In genomic region chr9:136133959-136134484, GRCh38 we compare ENCODE assay signal across 11 cellular contexts. TPM values are rescaled to one million over a fixed set of nuclear protein-coding genes. Genes with fewer than 3 reads are reported as not detected.
DNase-seq lines count a peak whose midpoint lies in the region; ATAC-seq, FAIRE-seq and TF ChIP-seq lines count a peak whose summit lies in the region.
"Had no signal": no experiment of that assay in that cellular context is flagged by ENCODE, and none has a peak within 500 bp of the region (broad histone marks: within the 10 kb centered on the region; RNA-seq: fewer than 3 reads in every experiment).

No MANE protein-coding gene starts in this region.

- H3K9ac ChIP-seq in IMR-90 (ENCODE audit: low read depth, low read length), result no peak overlapping the region
- no peak overlapping the region for H3K9ac ChIP-seq in endodermal cell (ENCODE audit: extremely low read depth, low read length, poor library complexity, severe bottlenecking)
- H3K9ac ChIP-seq in neural cell (ENCODE audit: low read length), result peak overlapping the region; percentile 57

- no peak for ATAC-seq in IMR-90 (ENCODE audit: low read depth)

- H3K4me1 Mint-ChIP-seq in CD4-positive, alpha-beta memory T cell, result peaks cover 2 to 10% (median 7%) of the 10 kb centered on the region in 4 donors
- H3K4me1 Mint-ChIP-seq in endodermal cell, result peaks cover 8% of the 10 kb centered on the region

- no peak for DNase-seq in CD4-positive, alpha-beta memory T cell
- DNase-seq in IMR-90 (no peak), endodermal cell (no peak), small intestine (no peak), NCI-H2081 (lab: John Stamatoyannopoulos, UW) (no peak), SJCRH30 (no peak), stomach (no peak)
- DNase-seq: mucosa of descending colon; NK-92 treated with Interleukin-12 subunit alpha and Interleukin-12 subunit beta, amount 100 ng/mL, for 24 hours; SIG-M5 had no signal

- H3K56ac ChIP-seq in IMR-90 (ENCODE audit: extremely low read depth, insufficient read depth, low read length), result no peak overlapping the region

- no peaks in the 10 kb centered on the region for H3K79me1 ChIP-seq in IMR-90 (ENCODE audit: low read depth in 1 of 2, low read length in 2 of 2)

- BruUV-seq in IMR-90 (replicated peaks; lab: Mats Ljungman, UMichigan), result no TSS peak

- in situ Hi-C loops in IMR-90 (cut with MboI; ENCODE audit: low sequenced_read_pairs), result no loop called here

- H3K4me2 ChIP-seq in IMR-90 (ENCODE audit: low read depth, low read length) (peak overlapping the region; percentile 61; the same call in 1 of the 2 replicates), neural cell (ENCODE audit: low read length) (no peak overlapping the region)

- no peaks in the 10 kb centered on the region for H3F3A ChIP-seq in neural cell (ENCODE audit: insufficient read depth, low read length, poor library complexity, severe bottlenecking)

- peak overlapping the region in 7 of 8 donors; percentile 35 to 77 (median 47) for H3K4me3 Mint-ChIP-seq in CD4-positive, alpha-beta memory T cell
- H3K4me3 Mint-ChIP-seq in endodermal cell, result peak overlapping the region; percentile 55

- no peaks in the 10 kb centered on the region for H3K36me3 ChIP-seq in CD4-positive, alpha-beta memory T cell (ENCODE audit: insufficient read depth, low read length)
- H3K36me3 ChIP-seq in IMR-90 (ENCODE audit: control insufficient read depth, insufficient read depth, low read length) (no peaks in the 10 kb centered on the region), endodermal cell (ENCODE audit: control insufficient read depth, insufficient read depth, low read length) (no peaks in the 10 kb centered on the region), neural cell (ENCODE audit: insufficient read depth, low read length) (no peaks in the 10 kb centered on the region), small intestine (ENCODE audit: control insufficient read depth in 2 of 2, insufficient read depth in 2 of 2, low read length in 2 of 2) (no peaks in the 10 kb centered on the region), SJCRH30 (no peaks in the 10 kb centered on the region), stomach (no peaks in the 10 kb centered on the region)

- dilution Hi-C loops in IMR-90 (cut with HindIII; ENCODE audit: low sequenced_read_pairs, unreplicated experiment), result no loop called here

- H3K4me1 ChIP-seq in CD4-positive, alpha-beta memory T cell (ENCODE audit: insufficient read depth, low read length), result peaks cover 7% of the 10 kb centered on the region
- H3K4me1 ChIP-seq in IMR-90 (ENCODE audit: control insufficient read depth, insufficient read depth, low read length), result no peaks in the 10 kb centered on the region
- H3K4me1 ChIP-seq in endodermal cell (ENCODE audit: control insufficient read depth, insufficient read depth, low read length), result no peaks in the 10 kb centered on the region
- H3K4me1 ChIP-seq in small intestine (ENCODE audit: control insufficient read depth in 2 of 2, insufficient read depth in 1 of 2, low read depth in 1 of 2, low read length in 1 of 2), result no peaks in the 10 kb centered on the region
- H3K4me1 ChIP-seq in SJCRH30, result peaks cover 41% of the 10 kb centered on the region
- peaks cover 9 to 37% (median 35%) of the 10 kb centered on the region in 4 donors for H3K4me1 ChIP-seq in stomach

- no peak for FAIRE-seq in small intestine (lab: Jason Lieb, UNC)

- intact Hi-C loops in CD4-positive, alpha-beta memory T cell (cut with micrococcal nuclease), result loop anchor here (2.0 kb wide), 1 partner anchor 149 kb away; no protein-coding TSS in a partner anchor
- intact Hi-C loops in IMR-90 (cut with micrococcal nuclease) (loop anchor here (1.0 kb wide), 1 partner anchor 149 kb away; no protein-coding TSS in a partner anchor), stomach (cut with DNase I; ENCODE audit: low total_unique reads) (no loop called here)

- no peaks in the 10 kb centered on the region for H3K9me2 ChIP-seq in neural cell (ENCODE audit: insufficient read depth, low read length)

- H2BK15ac ChIP-seq in IMR-90 (ENCODE audit: low read depth, low read length), result no peak overlapping the region

- CTCF ChIA-PET in CD4-positive, alpha-beta memory T cell (lab: Charles Lee; ENCODE audit: partially characterized antibody), result no interaction called here
- CTCF ChIA-PET in IMR-90 (lab: Yijun Ruan, JAX), result no interaction called here

- no peak overlapping the region for H3K4me3 ChIP-seq in CD4-positive, alpha-beta memory T cell (ENCODE audit: low read length in 2 of 2)
- H3K4me3 ChIP-seq in IMR-90 (ENCODE audit: insufficient read depth, low read depth, low read length) (no peak overlapping the region), endodermal cell (ENCODE audit: low read length) (peak overlapping the region; percentile 77), neural cell (ENCODE audit: low read length) (peak overlapping the region; percentile 67), small intestine (ENCODE audit: low read depth in 1 of 2, low read length in 2 of 2) (no peak overlapping the region), SJCRH30 (no peak overlapping the region), stomach (peak overlapping the region in 1 of 4 donors; percentile 54)
- H3K4me3 ChIP-seq: mucosa of descending colon had no signal

- TF ChIP-seq EP300 in neural cell (conservative IDR thresholded peaks at IDR 0.05; ENCODE audit: poor library complexity, severe bottlenecking) (no peak), stomach (IDR thresholded peaks at IDR 0.05) (no peak)

- no peak overlapping the region for H3K27ac Mint-ChIP-seq in CD4-positive, alpha-beta memory T cell
- no peak overlapping the region for H3K27ac Mint-ChIP-seq in endodermal cell

- no peaks in the 10 kb centered on the region for H3K36me3 Mint-ChIP-seq in CD4-positive, alpha-beta memory T cell
- no peaks in the 10 kb centered on the region for H3K36me3 Mint-ChIP-seq in endodermal cell (ENCODE audit: low read depth)

- no peaks in the 10 kb centered on the region; the same call in 1 of the 2 replicates for H4K20me1 ChIP-seq in IMR-90 (ENCODE audit: insufficient read depth, low read length)
- H4K20me1 ChIP-seq in neural cell (ENCODE audit: insufficient read depth), result no peaks in the 10 kb centered on the region

- no peak for TF ChIP-seq CTCF in IMR-90 (conservative IDR thresholded peaks at IDR 0.05; ENCODE audit: low read depth, low read length)
- no peak for TF ChIP-seq CTCF in endodermal cell (conservative IDR thresholded peaks at IDR 0.05)
- no peak for TF ChIP-seq CTCF in neural cell (IDR thresholded peaks at IDR 0.05; ENCODE audit: poor library complexity, severe bottlenecking)
- no peak for TF ChIP-seq CTCF in stomach (IDR thresholded peaks at IDR 0.05)

- peak overlapping the region; percentile 71 for H2AFZ ChIP-seq in IMR-90 (replicated peaks; ENCODE audit: low read length, poor library complexity)
- H2AFZ ChIP-seq in neural cell (ENCODE audit: low read depth, low read length), result no peak overlapping the region

- whole genome bisulfite sequencing in IMR-90 (ENCODE audit: extremely low coverage in 2 of 2, insufficient read length in 1 of 2), 2 experiments, result 40% methylated on average over 5 of the region's 18 CpGs; no CpG with 5 or more reads in 1 of the 2 experiments
- 50 to 68% methylated on average over 6 to 18 of the region's 18 CpGs for whole genome bisulfite sequencing in endodermal cell (ENCODE audit: insufficient coverage in 1 of 2, insufficient read length in 1 of 2), 2 experiments
- WGBS in small intestine, 3 donors, result 25 to 33% (median 27%) methylated on average over 15 to 18 of the region's 18 CpGs
- WGBS in stomach, 5 donors, result 23 to 35% (median 31%) methylated on average over 15 to 18 of the region's 18 CpGs

- H3K27me3 Mint-ChIP-seq in CD4-positive, alpha-beta memory T cell, result peaks cover 14 to 25% of the 10 kb centered on the region in 2 donors
- peaks cover 19% of the 10 kb centered on the region for H3K27me3 Mint-ChIP-seq in endodermal cell (ENCODE audit: insufficient read depth)

- TF ChIP-seq POLR2A in IMR-90 (IDR thresholded peaks at IDR 0.05; ENCODE audit: low read depth, low read length), result no peak
- TF ChIP-seq POLR2A in stomach (IDR thresholded peaks at IDR 0.05), result no peak

- no peaks in the 10 kb centered on the region for H3K9me1 ChIP-seq in IMR-90 (ENCODE audit: insufficient read depth, low read length)

- H2AK9ac ChIP-seq in IMR-90 (replicated peaks; ENCODE audit: low read depth, low read length, poor library complexity), result no peak overlapping the region

- H3K27me3 ChIP-seq in CD4-positive, alpha-beta memory T cell (ENCODE audit: insufficient read depth, low read length), result peaks cover 4% of the 10 kb centered on the region
- peaks cover 83% of the 10 kb centered on the region for H3K27me3 ChIP-seq in IMR-90 (ENCODE audit: control insufficient read depth, insufficient read depth, low read length)
- H3K27me3 ChIP-seq in endodermal cell (ENCODE audit: control insufficient read depth, insufficient read depth, low read length, poor library complexity, severe bottlenecking), result peaks cover 14% of the 10 kb centered on the region
- peaks cover 19% of the 10 kb centered on the region for H3K27me3 ChIP-seq in neural cell (ENCODE audit: insufficient read depth, low read depth, low read length)
- peaks cover 0 to 18% of the 10 kb centered on the region in 2 donors for H3K27me3 ChIP-seq in small intestine (ENCODE audit: control insufficient read depth in 2 of 2, insufficient read depth in 2 of 2, low read length in 2 of 2)
- peaks cover 27% of the 10 kb centered on the region for H3K27me3 ChIP-seq in SJCRH30
- peaks cover 0 to 94% (median 70%) of the 10 kb centered on the region in 3 donors for H3K27me3 ChIP-seq in stomach

- no peak overlapping the region for H2BK5ac ChIP-seq in IMR-90 (ENCODE audit: low read depth, low read length, poor library complexity, severe bottlenecking)

- no peaks in the 10 kb centered on the region for H3K9me3 ChIP-seq in CD4-positive, alpha-beta memory T cell (ENCODE audit: control insufficient read depth in 1 of 2, low read length in 2 of 2)
- H3K9me3 ChIP-seq in IMR-90 (ENCODE audit: control insufficient read depth, insufficient read depth, low read length) (no peaks in the 10 kb centered on the region), endodermal cell (ENCODE audit: control insufficient read depth, low read length) (no peaks in the 10 kb centered on the region), neural cell (ENCODE audit: low read length) (no peaks in the 10 kb centered on the region), small intestine (ENCODE audit: control insufficient read depth, low read depth) (no peaks in the 10 kb centered on the region), SJCRH30 (replicated peaks) (no peaks in the 10 kb centered on the region), stomach (no peaks in the 10 kb centered on the region)
- H3K9me3 ChIP-seq: mucosa of descending colon had no signal

- POLR2A ChIA-PET in CD4-positive, alpha-beta memory T cell (lab: Charles Lee; ENCODE audit: partially characterized antibody), result no interaction called here
- POLR2A ChIA-PET in IMR-90 (lab: Charles Lee; ENCODE audit: unreplicated experiment), result no interaction called here

- H3K4ac ChIP-seq in IMR-90 (ENCODE audit: low read depth, low read length), result no peak overlapping the region

- no peak overlapping the region for H3K18ac ChIP-seq in IMR-90 (ENCODE audit: low read depth, low read length)

- no peak overlapping the region for H3K27ac ChIP-seq in CD4-positive, alpha-beta memory T cell (ENCODE audit: low read depth, low read length)
- H3K27ac ChIP-seq in IMR-90 (ENCODE audit: insufficient read depth, low read length) (no peak overlapping the region), endodermal cell (ENCODE audit: low read depth, low read length) (no peak overlapping the region), neural cell (ENCODE audit: low read length) (no peak overlapping the region), small intestine (ENCODE audit: low read depth in 1 of 2, low read length in 1 of 2) (no peak overlapping the region), SJCRH30 (no peak overlapping the region), stomach (no peak overlapping the region)

- no peak overlapping the region for H4K8ac ChIP-seq in IMR-90 (ENCODE audit: low read depth in 2 of 2, low read length in 2 of 2)

- no peak overlapping the region for H4K91ac ChIP-seq in IMR-90 (ENCODE audit: insufficient read depth, low read depth, low read length)

- TF ChIP-seq RAD21 in IMR-90 (IDR thresholded peaks at IDR 0.05; ENCODE audit: low read length), result no peak
- no peak for TF ChIP-seq RAD21 in neural cell (conservative IDR thresholded peaks at IDR 0.05)

- H3K79me2 ChIP-seq in neural cell (replicated peaks; ENCODE audit: insufficient read depth, low read length), result no peaks in the 10 kb centered on the region

- H3K23ac ChIP-seq in IMR-90 (ENCODE audit: low read depth, low read length), result no peak overlapping the region

- no peak overlapping the region for H2BK120ac ChIP-seq in IMR-90 (ENCODE audit: low read depth, low read length)

- H2BK20ac ChIP-seq in IMR-90 (ENCODE audit: low read depth, low read length), result no peak overlapping the region

- H3K9me3 Mint-ChIP-seq in CD4-positive, alpha-beta memory T cell, result no peaks in the 10 kb centered on the region
- H3K9me3 Mint-ChIP-seq in endodermal cell, result no peaks in the 10 kb centered on the region

- no peak overlapping the region for H3K14ac ChIP-seq in IMR-90 (replicated peaks; ENCODE audit: low read depth, low read length)

- no peak overlapping the region for H2AK5ac ChIP-seq in IMR-90 (ENCODE audit: low read depth, low read length)

- no peak overlapping the region for H4K5ac ChIP-seq in IMR-90 (ENCODE audit: low read depth, low read length)

RNA-seq across cellular contexts. Expression of gene TMEM250, which starts 15.3 kb away (rescaled TPM):
- total RNA-seq in CD4-positive, alpha-beta memory T cell, result 10 to 100 TPM; 52.1 to 55.8 TPM
- 10 to 100 TPM; 46.7 to 67.3 TPM for polyA plus RNA-seq in CD4-positive, alpha-beta memory T cell
- total RNA-seq in IMR-90 (2012; rRNA removed) (12.5 and 14.0 TPM in 2 replicates), endodermal cell (10 to 100 TPM; 56.4 to 58.4 TPM), stomach (100 to 1,000 TPM in 1 of 5 donors, 10 to 100 TPM in 4; 17.4 to 105 (median 30.3) TPM)
- polyA plus RNA-seq in IMR-90 (2012; rRNA removed) (17.5 and 18.6 TPM in 2 replicates), neural cell (15.0 and 20.6 TPM in 2 replicates), small intestine (10 to 100 TPM; 21.2 to 43.9 (median 25.4) TPM), stomach (10 to 100 TPM; 15.6 to 19.4 (median 16.6) TPM)
- polyA plus RNA-seq in IMR-90 (2012; cell fraction: cytosol; rRNA removed), result 29.9 and 32.6 TPM in 2 replicates
- 12.4 and 30.2 TPM in 2 replicates for polyA plus RNA-seq in IMR-90 (2012; cell fraction: nucleus; rRNA removed; ENCODE audit: low replicate concordance)
- polyA plus RNA-seq in endodermal cell (2013, experiment 1 of 2), result 28.9 TPM
- polyA plus RNA-seq in endodermal cell (2013, experiment 2 of 2), result 28.8 TPM
- 27.9 and 38.5 TPM in 2 replicates for polyA minus RNA-seq in neural cell
- total RNA-seq in SJCRH30 (2014; rRNA removed; shearing (Covaris generic)), result 31.8 and 34.0 TPM in 2 replicates

RNA-seq across cellular contexts. Expression of gene NACC2, which starts 38.9 kb away (rescaled TPM):
- 10 to 100 TPM; 11.5 to 12.2 TPM for total RNA-seq in CD4-positive, alpha-beta memory T cell
- 1 to 10 TPM in 1 of 2 donors, under 1 TPM in 1; 0.58 to 2.6 TPM for polyA plus RNA-seq in CD4-positive, alpha-beta memory T cell
- total RNA-seq in IMR-90 (2012; rRNA removed) (7.9 and 11.1 TPM in 2 replicates), endodermal cell (10 to 100 TPM; 12.4 to 16.7 TPM), stomach (10 to 100 TPM in 4 of 5 donors, 1 to 10 TPM in 1; 9.5 to 69.2 (median 16.1) TPM)
- polyA plus RNA-seq in IMR-90 (2012; rRNA removed) (19.0 and 21.2 TPM in 2 replicates), neural cell (1.7 and 1.8 TPM in 2 replicates), small intestine (1 to 10 TPM; 4.9 to 9.6 (median 6.5) TPM), stomach (1 to 10 TPM; 4.1 to 7.0 (median 6.6) TPM)
- 16.0 and 22.9 TPM in 2 replicates for polyA plus RNA-seq in IMR-90 (2012; cell fraction: cytosol; rRNA removed)
- 27.3 and 39.1 TPM in 2 replicates for polyA plus RNA-seq in IMR-90 (2012; cell fraction: nucleus; rRNA removed; ENCODE audit: low replicate concordance)
- 6.4 TPM for polyA plus RNA-seq in endodermal cell (2013, experiment 1 of 2)
- polyA plus RNA-seq in endodermal cell (2013, experiment 2 of 2), result 6.8 TPM
- 4.3 and 4.6 TPM in 2 replicates for polyA minus RNA-seq in neural cell
- 3.6 and 4.4 TPM in 2 replicates for total RNA-seq in SJCRH30 (2014; rRNA removed; shearing (Covaris generic))

Comparison
In these comparisons a context has a peak if more than half of its experiments do, and no peak if none do; other contexts are left out.
1. H3K4me3 ChIP-seq: peak in endodermal cell (single experiment) and neural cell (single experiment); none in CD4-positive, alpha-beta memory T cell (0 of 2), IMR-90 (single experiment), small intestine (0 of 2) and SJCRH30 (single experiment).